Comparison of ENCODE assay signal across 1 cellular context in the genomic region with DNA sequence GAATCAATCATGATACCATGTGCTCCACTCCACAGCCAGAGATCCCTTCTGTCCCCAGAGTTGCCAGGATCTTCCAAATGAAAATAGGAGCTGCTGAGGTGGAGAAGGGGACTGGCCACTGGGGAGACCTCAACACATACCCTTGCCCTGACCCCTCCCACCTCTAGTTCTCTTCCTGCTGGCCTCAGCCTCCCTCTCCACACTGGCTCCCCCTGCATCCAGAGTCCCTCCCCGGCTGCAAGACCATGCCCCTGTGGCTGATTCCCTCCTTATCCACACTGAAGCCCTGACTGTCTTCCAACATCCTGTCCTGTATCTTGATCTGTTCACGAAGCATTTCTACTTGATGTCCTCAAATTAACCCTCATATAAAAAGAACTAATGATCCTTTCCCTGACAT.
TF ChIP-seq lines count a peak whose summit lies in the region.

No MANE protein-coding gene starts in this region.

TF ChIP-seq in GM23338, 12 proteins besides CTCF, POLR2A, EP300 and RAD21:
- TF ChIP-seq, protein P1, sequence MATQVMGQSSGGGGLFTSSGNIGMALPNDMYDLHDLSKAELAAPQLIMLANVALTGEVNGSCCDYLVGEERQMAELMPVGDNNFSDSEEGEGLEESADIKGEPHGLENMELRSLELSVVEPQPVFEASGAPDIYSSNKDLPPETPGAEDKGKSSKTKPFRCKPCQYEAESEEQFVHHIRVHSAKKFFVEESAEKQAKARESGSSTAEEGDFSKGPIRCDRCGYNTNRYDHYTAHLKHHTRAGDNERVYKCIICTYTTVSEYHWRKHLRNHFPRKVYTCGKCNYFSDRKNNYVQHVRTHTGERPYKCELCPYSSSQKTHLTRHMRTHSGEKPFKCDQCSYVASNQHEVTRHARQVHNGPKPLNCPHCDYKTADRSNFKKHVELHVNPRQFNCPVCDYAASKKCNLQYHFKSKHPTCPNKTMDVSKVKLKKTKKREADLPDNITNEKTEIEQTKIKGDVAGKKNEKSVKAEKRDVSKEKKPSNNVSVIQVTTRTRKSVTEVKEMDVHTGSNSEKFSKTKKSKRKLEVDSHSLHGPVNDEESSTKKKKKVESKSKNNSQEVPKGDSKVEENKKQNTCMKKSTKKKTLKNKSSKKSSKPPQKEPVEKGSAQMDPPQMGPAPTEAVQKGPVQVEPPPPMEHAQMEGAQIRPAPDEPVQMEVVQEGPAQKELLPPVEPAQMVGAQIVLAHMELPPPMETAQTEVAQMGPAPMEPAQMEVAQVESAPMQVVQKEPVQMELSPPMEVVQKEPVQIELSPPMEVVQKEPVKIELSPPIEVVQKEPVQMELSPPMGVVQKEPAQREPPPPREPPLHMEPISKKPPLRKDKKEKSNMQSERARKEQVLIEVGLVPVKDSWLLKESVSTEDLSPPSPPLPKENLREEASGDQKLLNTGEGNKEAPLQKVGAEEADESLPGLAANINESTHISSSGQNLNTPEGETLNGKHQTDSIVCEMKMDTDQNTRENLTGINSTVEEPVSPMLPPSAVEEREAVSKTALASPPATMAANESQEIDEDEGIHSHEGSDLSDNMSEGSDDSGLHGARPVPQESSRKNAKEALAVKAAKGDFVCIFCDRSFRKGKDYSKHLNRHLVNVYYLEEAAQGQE (IDR thresholded peaks at IDR 0.05; ENCODE audit: unreplicated experiment) = no peak
- TF ChIP-seq NANOG (IDR thresholded peaks at IDR 0.05; ENCODE audit: borderline replicate concordance) = no peak
- TF ChIP-seq CREB1 (CRISPR knock-in tag; IDR thresholded peaks at IDR 0.05; ENCODE audit: low read depth) = no peak
- TF ChIP-seq, protein P2, sequence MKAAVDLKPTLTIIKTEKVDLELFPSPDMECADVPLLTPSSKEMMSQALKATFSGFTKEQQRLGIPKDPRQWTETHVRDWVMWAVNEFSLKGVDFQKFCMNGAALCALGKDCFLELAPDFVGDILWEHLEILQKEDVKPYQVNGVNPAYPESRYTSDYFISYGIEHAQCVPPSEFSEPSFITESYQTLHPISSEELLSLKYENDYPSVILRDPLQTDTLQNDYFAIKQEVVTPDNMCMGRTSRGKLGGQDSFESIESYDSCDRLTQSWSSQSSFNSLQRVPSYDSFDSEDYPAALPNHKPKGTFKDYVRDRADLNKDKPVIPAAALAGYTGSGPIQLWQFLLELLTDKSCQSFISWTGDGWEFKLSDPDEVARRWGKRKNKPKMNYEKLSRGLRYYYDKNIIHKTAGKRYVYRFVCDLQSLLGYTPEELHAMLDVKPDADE (IDR thresholded peaks at IDR 0.05) = no peak
- TF ChIP-seq STAT1 (IDR thresholded peaks at IDR 0.05; ENCODE audit: unreplicated experiment) = no peak
- TF ChIP-seq ZNF331 (CRISPR knock-in tag; IDR thresholded peaks at IDR 0.05; ENCODE audit: low read depth) = no peak
- no peak for TF ChIP-seq ZNF114 (CRISPR knock-in tag; IDR thresholded peaks at IDR 0.05)
- TF ChIP-seq EZH2phosphoT487 (IDR thresholded peaks at IDR 0.05; ENCODE audit: unreplicated experiment) = no peak
- TF ChIP-seq EZH2 (IDR thresholded peaks at IDR 0.05; ENCODE audit: low read depth, unreplicated experiment) = no peak
- TF ChIP-seq, protein P3, sequence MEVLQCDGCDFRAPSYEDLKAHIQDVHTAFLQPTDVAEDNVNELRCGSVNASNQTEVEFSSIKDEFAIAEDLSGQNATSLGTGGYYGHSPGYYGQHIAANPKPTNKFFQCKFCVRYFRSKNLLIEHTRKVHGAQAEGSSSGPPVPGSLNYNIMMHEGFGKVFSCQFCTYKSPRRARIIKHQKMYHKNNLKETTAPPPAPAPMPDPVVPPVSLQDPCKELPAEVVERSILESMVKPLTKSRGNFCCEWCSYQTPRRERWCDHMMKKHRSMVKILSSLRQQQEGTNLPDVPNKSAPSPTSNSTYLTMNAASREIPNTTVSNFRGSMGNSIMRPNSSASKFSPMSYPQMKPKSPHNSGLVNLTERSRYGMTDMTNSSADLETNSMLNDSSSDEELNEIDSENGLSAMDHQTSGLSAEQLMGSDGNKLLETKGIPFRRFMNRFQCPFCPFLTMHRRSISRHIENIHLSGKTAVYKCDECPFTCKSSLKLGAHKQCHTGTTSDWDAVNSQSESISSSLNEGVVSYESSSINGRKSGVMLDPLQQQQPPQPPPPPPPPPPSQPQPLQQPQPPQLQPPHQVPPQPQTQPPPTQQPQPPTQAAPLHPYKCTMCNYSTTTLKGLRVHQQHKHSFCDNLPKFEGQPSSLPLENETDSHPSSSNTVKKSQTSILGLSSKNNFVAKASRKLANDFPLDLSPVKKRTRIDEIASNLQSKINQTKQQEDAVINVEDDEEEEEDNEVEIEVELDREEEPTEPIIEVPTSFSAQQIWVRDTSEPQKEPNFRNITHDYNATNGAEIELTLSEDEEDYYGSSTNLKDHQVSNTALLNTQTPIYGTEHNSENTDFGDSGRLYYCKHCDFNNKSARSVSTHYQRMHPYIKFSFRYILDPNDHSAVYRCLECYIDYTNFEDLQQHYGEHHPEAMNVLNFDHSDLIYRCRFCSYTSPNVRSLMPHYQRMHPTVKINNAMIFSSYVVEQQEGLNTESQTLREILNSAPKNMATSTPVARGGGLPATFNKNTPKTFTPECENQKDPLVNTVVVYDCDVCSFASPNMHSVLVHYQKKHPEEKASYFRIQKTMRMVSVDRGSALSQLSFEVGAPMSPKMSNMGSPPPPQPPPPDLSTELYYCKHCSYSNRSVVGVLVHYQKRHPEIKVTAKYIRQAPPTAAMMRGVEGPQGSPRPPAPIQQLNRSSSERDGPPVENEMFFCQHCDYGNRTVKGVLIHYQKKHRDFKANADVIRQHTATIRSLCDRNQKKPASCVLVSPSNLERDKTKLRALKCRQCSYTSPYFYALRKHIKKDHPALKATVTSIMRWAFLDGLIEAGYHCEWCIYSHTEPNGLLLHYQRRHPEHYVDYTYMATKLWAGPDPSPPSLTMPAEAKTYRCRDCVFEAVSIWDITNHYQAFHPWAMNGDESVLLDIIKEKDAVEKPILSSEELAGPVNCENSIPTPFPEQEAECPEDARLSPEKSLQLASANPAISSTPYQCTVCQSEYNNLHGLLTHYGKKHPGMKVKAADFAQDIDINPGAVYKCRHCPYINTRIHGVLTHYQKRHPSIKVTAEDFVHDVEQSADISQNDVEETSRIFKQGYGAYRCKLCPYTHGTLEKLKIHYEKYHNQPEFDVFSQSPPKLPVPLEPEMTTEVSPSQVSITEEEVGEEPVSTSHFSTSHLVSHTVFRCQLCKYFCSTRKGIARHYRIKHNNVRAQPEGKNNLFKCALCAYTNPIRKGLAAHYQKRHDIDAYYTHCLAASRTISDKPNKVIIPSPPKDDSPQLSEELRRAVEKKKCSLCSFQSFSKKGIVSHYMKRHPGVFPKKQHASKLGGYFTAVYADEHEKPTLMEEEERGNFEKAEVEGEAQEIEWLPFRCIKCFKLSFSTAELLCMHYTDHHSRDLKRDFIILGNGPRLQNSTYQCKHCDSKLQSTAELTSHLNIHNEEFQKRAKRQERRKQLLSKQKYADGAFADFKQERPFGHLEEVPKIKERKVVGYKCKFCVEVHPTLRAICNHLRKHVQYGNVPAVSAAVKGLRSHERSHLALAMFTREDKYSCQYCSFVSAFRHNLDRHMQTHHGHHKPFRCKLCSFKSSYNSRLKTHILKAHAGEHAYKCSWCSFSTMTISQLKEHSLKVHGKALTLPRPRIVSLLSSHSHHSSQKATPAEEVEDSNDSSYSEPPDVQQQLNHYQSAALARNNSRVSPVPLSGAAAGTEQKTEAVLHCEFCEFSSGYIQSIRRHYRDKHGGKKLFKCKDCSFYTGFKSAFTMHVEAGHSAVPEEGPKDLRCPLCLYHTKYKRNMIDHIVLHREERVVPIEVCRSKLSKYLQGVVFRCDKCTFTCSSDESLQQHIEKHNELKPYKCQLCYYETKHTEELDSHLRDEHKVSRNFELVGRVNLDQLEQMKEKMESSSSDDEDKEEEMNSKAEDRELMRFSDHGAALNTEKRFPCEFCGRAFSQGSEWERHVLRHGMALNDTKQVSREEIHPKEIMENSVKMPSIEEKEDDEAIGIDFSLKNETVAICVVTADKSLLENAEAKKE (CRISPR knock-in tag; IDR thresholded peaks at IDR 0.05) = no peak
- no peak for TF ChIP-seq POLR2AphosphoS5 (IDR thresholded peaks at IDR 0.05; ENCODE audit: low read depth)
- no peak for TF ChIP-seq JUNB (IDR thresholded peaks at IDR 0.05; ENCODE audit: unreplicated experiment)
